In genomic region chr6:766625-767024, GRCh38 we compare ENCODE assay signal across 24 cellular contexts.
DNase-seq lines count a peak whose midpoint lies in the region; TF ChIP-seq lines count a peak whose summit lies in the region.
"Had no signal": no experiment of that assay in that cellular context is flagged by ENCODE, and none has a peak within 500 bp of the region (broad histone marks: within the 10 kb centered on the region; RNA-seq: fewer than 3 reads in every experiment).

No MANE protein-coding gene starts in this region.

- no peak overlapping the region for H3K56ac ChIP-seq in H9 (ENCODE audit: insufficient read length, low read depth, low read length)

- no peak overlapping the region for H2BK5ac ChIP-seq in H9 (ENCODE audit: insufficient read length, low read length)

- no peak overlapping the region for H3K4ac ChIP-seq in H9 (ENCODE audit: low read depth, low read length)

- H3K9me2 ChIP-seq in GM23248 (ENCODE audit: insufficient read depth): no peaks in the 10 kb centered on the region

- H3K9me3 ChIP-seq in BLaER1 treated with 17β-estradiol and CSF1 and Interleukin-3, amounts not matched to agents 10 nM and 100 nM (replicated peaks in 1 of 11): peaks cover 0 to 6% (median 2%) of the 10 kb centered on the region in 11 experiments; a peak in 12 of 22 replicates
- H3K9me3 ChIP-seq in GM23248 (ENCODE audit: low read depth) (no peaks in the 10 kb centered on the region), endocrine pancreas (ENCODE audit: control insufficient read depth, low read length) (no peaks in the 10 kb centered on the region), osteoblast (ENCODE audit: low read depth, low read length) (no peaks in the 10 kb centered on the region), H9 (ENCODE audit: control insufficient read depth, low read depth, low read length) (no peaks in the 10 kb centered on the region), endodermal cell (ENCODE audit: control insufficient read depth, low read length) (no peaks in the 10 kb centered on the region)
- H3K9me3 ChIP-seq: prostate gland had no signal

- H3K14ac ChIP-seq in H9 (ENCODE audit: insufficient read depth, low read length): no peak overlapping the region

- H3K27ac ChIP-seq in BLaER1 treated with 17β-estradiol and CSF1 and Interleukin-3, amounts not matched to agents 10 nM and 100 nM: no peak overlapping the region
- no peak overlapping the region for H3K27ac ChIP-seq in GM23248
- H3K27ac ChIP-seq in osteoblast (ENCODE audit: low read depth, low read length): no peak overlapping the region
- H3K27ac ChIP-seq in H9 (ENCODE audit: insufficient read length, low read depth, low read length): no peak overlapping the region
- H3K27ac ChIP-seq in endodermal cell (ENCODE audit: low read depth, low read length): no peak overlapping the region
- H3K27ac ChIP-seq: coronary artery, prostate gland, skin epidermis had no signal

- no peaks in the 10 kb centered on the region for H3K27me3 ChIP-seq in BLaER1 treated with 17β-estradiol and CSF1 and Interleukin-3, amounts not matched to agents 10 nM and 100 nM
- H3K27me3 ChIP-seq in GM23248 (replicated peaks; ENCODE audit: insufficient read depth) (peaks cover 9% of the 10 kb centered on the region), endocrine pancreas (ENCODE audit: control insufficient read depth, insufficient read depth, low read length) (no peaks in the 10 kb centered on the region), osteoblast (ENCODE audit: insufficient read depth, low read length) (no peaks in the 10 kb centered on the region), H9 (ENCODE audit: insufficient read depth, low read length) (no peaks in the 10 kb centered on the region), endodermal cell (ENCODE audit: control insufficient read depth, insufficient read depth, low read length, poor library complexity, severe bottlenecking) (no peaks in the 10 kb centered on the region)

- H3K27ac Mint-ChIP-seq in H9 (no peak overlapping the region), endodermal cell (no peak overlapping the region)
- H3K27ac Mint-ChIP-seq: activated naive CD4-positive, alpha-beta T cell treated with anti-CD3 and anti-CD28 coated beads, Interleukin-2, amount 10 ng/mL, durations not matched to agents 7 days and 5 days; CD8-positive, alpha-beta memory T cell; stimulated activated effector memory CD8-positive, alpha-beta T cell treated with anti-CD3 and anti-CD28 coated beads, Interleukin-12 subunit alpha, Interleukin-12 subunit beta, amount 100 ng/mL, for 72 hours had no signal

- TF ChIP-seq CTCF in osteoblast (IDR thresholded peaks at IDR 0.05; ENCODE audit: extremely low read depth, low read depth, low read length) (no peak), H9 (conservative IDR thresholded peaks at IDR 0.05) (no peak), endodermal cell (conservative IDR thresholded peaks at IDR 0.05) (no peak)

- H3F3A ChIP-seq in GM23248 (ENCODE audit: insufficient read depth): no peaks in the 10 kb centered on the region

- no peak overlapping the region for H3K23ac ChIP-seq in H9 (ENCODE audit: insufficient read length, low read depth, low read length)

- H4K20me1 ChIP-seq in BLaER1 treated with 17β-estradiol and CSF1 and Interleukin-3, amounts not matched to agents 10 nM and 100 nM: no peaks in the 10 kb centered on the region
- H4K20me1 ChIP-seq in GM23248 (ENCODE audit: insufficient read depth) (no peaks in the 10 kb centered on the region), osteoblast (ENCODE audit: insufficient read depth, low read length) (no peaks in the 10 kb centered on the region), H9 (ENCODE audit: control insufficient read depth, insufficient read depth, insufficient read length) (no peaks in the 10 kb centered on the region)

- H3K36me3 ChIP-seq in BLaER1 treated with 17β-estradiol and CSF1 and Interleukin-3, amounts not matched to agents 10 nM and 100 nM: no peaks in the 10 kb centered on the region
- H3K36me3 ChIP-seq in GM23248 (ENCODE audit: low read depth): no peaks in the 10 kb centered on the region
- no peaks in the 10 kb centered on the region for H3K36me3 ChIP-seq in endocrine pancreas (ENCODE audit: control insufficient read depth, insufficient read depth, low read length)
- no peaks in the 10 kb centered on the region for H3K36me3 ChIP-seq in osteoblast (ENCODE audit: insufficient read depth, low read length)
- H3K36me3 ChIP-seq in endodermal cell (ENCODE audit: control insufficient read depth, insufficient read depth, low read length): no peaks in the 10 kb centered on the region
- H3K36me3 ChIP-seq: prostate gland had no signal

- H4K5ac ChIP-seq in H9 (ENCODE audit: insufficient read length, low read depth, low read length): no peak overlapping the region

- no peak overlapping the region for H3K9ac ChIP-seq in BLaER1 treated with 17β-estradiol and CSF1 and Interleukin-3, amounts not matched to agents 10 nM and 100 nM
- H3K9ac ChIP-seq in GM23248 (no peak overlapping the region), endocrine pancreas (ENCODE audit: control insufficient read depth, insufficient read depth, low read length) (no peak overlapping the region), H9 (ENCODE audit: extremely low read depth, insufficient read length, low read length) (no peak overlapping the region), endodermal cell (ENCODE audit: extremely low read depth, low read length, poor library complexity, severe bottlenecking) (no peak overlapping the region)

- no peak overlapping the region for H3T11ph ChIP-seq in H9 (ENCODE audit: low read length)

- no peak overlapping the region for H2AK5ac ChIP-seq in H9 (ENCODE audit: insufficient read length, low read length)

- in situ Hi-C loops in GM23248 (cut with MboI): no loop called here

- no peak overlapping the region for H4K91ac ChIP-seq in H9 (ENCODE audit: insufficient read length, low read depth, low read length)

- H3K4me3 Mint-ChIP-seq in H9 (no peak overlapping the region), endodermal cell (no peak overlapping the region)
- H3K4me3 Mint-ChIP-seq: activated naive CD4-positive, alpha-beta T cell treated with anti-CD3 and anti-CD28 coated beads, Interleukin-2, amount 10 ng/mL, durations not matched to agents 7 days and 5 days; CD8-positive, alpha-beta memory T cell; stimulated activated effector memory CD8-positive, alpha-beta T cell treated with anti-CD3 and anti-CD28 coated beads, Interleukin-12 subunit alpha, Interleukin-12 subunit beta, amount 100 ng/mL, for 72 hours had no signal

- H2BK120ac ChIP-seq in H9 (ENCODE audit: low read depth, low read length, poor library complexity, severe bottlenecking): no peak overlapping the region

- 25 to 35% methylated on average over 5 of the region's 5 CpGs for WGBS in GM23248 (ENCODE audit: low coverage in 1 of 2, low lambda C conversion rate in 2 of 2, missing lambda C conversion rate in 2 of 2), 2 experiments
- no CpG with 5 or more reads among the region's 5 CpGs for WGBS in H9 (ENCODE audit: extremely low coverage, insufficient read length, low lambda C conversion rate)
- WGBS in endodermal cell (ENCODE audit: insufficient coverage in 1 of 2, insufficient read length in 1 of 2), 2 experiments: 79 to 89% methylated on average over 5 of the region's 5 CpGs

- H3K4me3 ChIP-seq in BLaER1 treated with 17β-estradiol and CSF1 and Interleukin-3, amounts not matched to agents 10 nM and 100 nM: no peak overlapping the region
- H3K4me3 ChIP-seq in GM23248: 0 out of 2 replicates have a peak overlapping the region, but pooled peaks have one; percentile 2
- peak overlapping the region; percentile 34 for H3K4me3 ChIP-seq in endocrine pancreas (ENCODE audit: control insufficient read depth, insufficient read depth, low read length)
- peak overlapping the region; percentile 12 for H3K4me3 ChIP-seq in osteoblast (ENCODE audit: insufficient read depth, low read length)
- no peak overlapping the region for H3K4me3 ChIP-seq in endodermal cell (ENCODE audit: low read length)
- H3K4me3 ChIP-seq: coronary artery, prostate gland, skin epidermis had no signal

- no peak overlapping the region for H3K18ac ChIP-seq in H9 (ENCODE audit: insufficient read length, low read depth, low read length)

- no peaks in the 10 kb centered on the region for H3K79me1 ChIP-seq in H9 (ENCODE audit: insufficient read depth, low read depth, low read length, poor library complexity, severe bottlenecking)

- H3K36me3 Mint-ChIP-seq in H9 (ENCODE audit: insufficient read depth in 1 of 3, low read depth in 3 of 3) (no peaks in the 10 kb centered on the region), endodermal cell (ENCODE audit: low read depth) (no peaks in the 10 kb centered on the region)
- H3K36me3 Mint-ChIP-seq: activated naive CD4-positive, alpha-beta T cell treated with anti-CD3 and anti-CD28 coated beads, Interleukin-2, amount 10 ng/mL, durations not matched to agents 7 days and 5 days; CD8-positive, alpha-beta memory T cell; stimulated activated effector memory CD8-positive, alpha-beta T cell treated with anti-CD3 and anti-CD28 coated beads, Interleukin-12 subunit alpha, Interleukin-12 subunit beta, amount 100 ng/mL, for 72 hours had no signal

- H2AFZ ChIP-seq in GM23248: no peak overlapping the region
- H2AFZ ChIP-seq in osteoblast (ENCODE audit: low read length): no peak overlapping the region
- H2AFZ ChIP-seq in H9 (ENCODE audit: low read length): no peak overlapping the region

- DNase-seq in GM23248 (peak; percentile 10), osteoblast (ENCODE audit: insufficient read length, low spot score, missing footprints) (no peak), H9 (no peak), glomerular visceral epithelial cell (ENCODE audit: extremely low spot score) (no peak), NCI-H2107 treated with DMSO at 0.1 percent for 48 hours (lab: John Stamatoyannopoulos, UW; ENCODE audit: unreplicated experiment) (no peak), endodermal cell (no peak)
- DNase-seq: activated CD4-positive, alpha-beta T cell treated with anti-CD3 and anti-CD28 coated beads for 48 hours; activated naive CD4-positive, alpha-beta T cell treated with anti-CD3 and anti-CD28 coated beads, Interleukin-2, amount 10 ng/mL, durations not matched to agents 7 days and 5 days; CD8-positive, alpha-beta memory T cell; DMS53; HCEC 1CT; KBM-7; left ventricle myocardium superior; MV-4-11; NCI-H187; SHP77 treated with DMSO at 0.1 percent for 48 hours; stimulated activated CD4-positive, alpha-beta T cell treated with anti-CD3 and anti-CD28 coated beads, Interleukin-2, amount 100 ng/mL, for 24 hours; T-helper 1 cell had no signal

- H3K9me3 Mint-ChIP-seq in H9 (no peaks in the 10 kb centered on the region; a peak in 3 of 5 replicates), endodermal cell (no peaks in the 10 kb centered on the region)
- H3K9me3 Mint-ChIP-seq: activated naive CD4-positive, alpha-beta T cell treated with anti-CD3 and anti-CD28 coated beads, Interleukin-2, amount 10 ng/mL, durations not matched to agents 7 days and 5 days; stimulated activated effector memory CD8-positive, alpha-beta T cell treated with anti-CD3 and anti-CD28 coated beads, Interleukin-12 subunit alpha, Interleukin-12 subunit beta, amount 100 ng/mL, for 72 hours had no signal

- H2BK15ac ChIP-seq in H9 (ENCODE audit: low read depth, low read length): no peak overlapping the region

- H3K79me2 ChIP-seq in GM23248 (ENCODE audit: insufficient read depth) (no peaks in the 10 kb centered on the region), osteoblast (ENCODE audit: insufficient read depth, low read length) (no peaks in the 10 kb centered on the region), H9 (ENCODE audit: insufficient read depth, low read length) (no peaks in the 10 kb centered on the region)

- H3K27me3 Mint-ChIP-seq in H9 (ENCODE audit: low read depth) (no peaks in the 10 kb centered on the region; the same call in 1 of the 2 replicates), endodermal cell (ENCODE audit: insufficient read depth) (peaks cover 5% of the 10 kb centered on the region)

- H2BK12ac ChIP-seq in H9 (ENCODE audit: insufficient read length, low read depth, low read length): no peak overlapping the region

- no peak overlapping the region for H4K8ac ChIP-seq in H9 (replicated peaks; ENCODE audit: insufficient read length, low read depth, low read length)

- H3K4me1 ChIP-seq in BLaER1 treated with 17β-estradiol and CSF1 and Interleukin-3, amounts not matched to agents 10 nM and 100 nM: peaks cover 0 to 21% (median 11%) of the 10 kb centered on the region in 10 experiments; a peak in 16 of 20 replicates
- H3K4me1 ChIP-seq in GM23248 (ENCODE audit: insufficient read depth) (no peaks in the 10 kb centered on the region), endocrine pancreas (ENCODE audit: control insufficient read depth, insufficient read depth, low read length) (peaks cover 6% of the 10 kb centered on the region), osteoblast (ENCODE audit: insufficient read depth, low read length) (no peaks in the 10 kb centered on the region), H9 (ENCODE audit: insufficient read depth, low read length) (no peaks in the 10 kb centered on the region), endodermal cell (ENCODE audit: control insufficient read depth, insufficient read depth, low read length) (no peaks in the 10 kb centered on the region)
- H3K4me1 ChIP-seq: prostate gland had no signal

- peak overlapping the region in 9 of 11 experiments; percentile 2 to 53 (median 26); a peak in 15 of 22 replicates for H3K4me2 ChIP-seq in BLaER1 treated with 17β-estradiol and CSF1 and Interleukin-3, amounts not matched to agents 10 nM and 100 nM
- H3K4me2 ChIP-seq in GM23248 (ENCODE audit: unreplicated experiment): no peak overlapping the region
- H3K4me2 ChIP-seq in osteoblast (ENCODE audit: insufficient read depth, low read length): peak overlapping the region; percentile 64
- H3K4me2 ChIP-seq in H9 (ENCODE audit: insufficient read depth, insufficient read length, low read length): no peak overlapping the region

- no peaks in the 10 kb centered on the region for H3K4me1 Mint-ChIP-seq in H9
- H3K4me1 Mint-ChIP-seq in endodermal cell: no peaks in the 10 kb centered on the region
- H3K4me1 Mint-ChIP-seq: activated naive CD4-positive, alpha-beta T cell treated with anti-CD3 and anti-CD28 coated beads, Interleukin-2, amount 10 ng/mL, durations not matched to agents 7 days and 5 days; stimulated activated effector memory CD8-positive, alpha-beta T cell treated with anti-CD3 and anti-CD28 coated beads, Interleukin-12 subunit alpha, Interleukin-12 subunit beta, amount 100 ng/mL, for 72 hours had no signal

- no peak overlapping the region for H2BK20ac ChIP-seq in H9 (ENCODE audit: low read depth, low read length, poor library complexity, severe bottlenecking)

- no peaks in the 10 kb centered on the region for H3K23me2 ChIP-seq in H9 (ENCODE audit: insufficient read length, low read depth, low read length, poor library complexity, severe bottlenecking)

Comparison
In these comparisons a context has a peak if more than half of its experiments do, and no peak if none do; other contexts are left out.
1. H3K4me2 ChIP-seq: peak in BLaER1 treated with 17β-estradiol and CSF1 and Interleukin-3, amounts not matched to agents 10 nM and 100 nM (9 of 11) and osteoblast (single experiment); none in GM23248 (single experiment) and H9 (single experiment).
2. H3K4me3 ChIP-seq: peak in GM23248 (single experiment), endocrine pancreas (single experiment) and osteoblast (single experiment); none in BLaER1 treated with 17β-estradiol and CSF1 and Interleukin-3, amounts not matched to agents 10 nM and 100 nM (0 of 10) and endodermal cell (single experiment).